ENCODE assay signal across 1 cellular context in genomic region chr1:227885648-227886502, GRCh38.
TF ChIP-seq lines count a peak whose summit lies in the region.

No MANE protein-coding gene starts in this region.

TF ChIP-seq in HEK293T, 16 proteins besides CTCF, POLR2A, EP300 and RAD21 (continued from another document):
- TF ChIP-seq L3MBTL2 (conservative IDR thresholded peaks at IDR 0.05) (no peak), TARDBP (IDR thresholded peaks at IDR 0.05) (no peak), LEF1 (IDR thresholded peaks at IDR 0.05; ENCODE audit: borderline replicate concordance) (no peak), ZNF384 (IDR thresholded peaks at IDR 0.05) (no peak), FOXK2 (IDR thresholded peaks at IDR 0.05) (no peak)
